ENCODE assay signal across 8 cellular contexts in the genomic region with DNA sequence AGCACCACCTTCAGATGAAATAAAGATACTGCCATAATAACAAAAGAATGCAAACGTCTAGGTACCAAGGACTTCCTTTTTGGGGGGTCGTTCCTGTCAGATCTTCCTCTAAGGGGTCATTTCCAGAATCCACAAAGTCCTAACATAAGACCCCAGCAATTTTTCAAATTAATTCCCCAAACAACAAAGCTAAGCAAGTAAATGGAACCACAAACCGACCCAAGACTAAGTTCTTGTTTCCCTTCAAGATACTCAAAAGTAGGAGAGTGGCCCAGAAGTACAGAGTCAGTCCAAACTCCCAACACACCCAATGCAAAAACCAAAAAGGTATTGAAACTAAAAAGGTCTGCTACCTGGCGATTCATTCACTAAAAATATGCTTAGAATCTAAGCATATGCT. TPM values are rescaled to one million over a fixed set of nuclear protein-coding genes. Genes with fewer than 3 reads are reported as not detected.
DNase-seq lines count a peak whose midpoint lies in the region; ATAC-seq and TF ChIP-seq lines count a peak whose summit lies in the region.

No MANE protein-coding gene starts in this region.

- no peak for TF ChIP-seq POLR2A in NB4 (IDR thresholded peaks at IDR 0.05; ENCODE audit: extremely low read depth, insufficient read length)

- H3K4me1 ChIP-seq in CD4-positive, CD25-positive, alpha-beta regulatory T cell (ENCODE audit: control insufficient read depth, insufficient read depth, low read length, poor library complexity, severe bottlenecking): peaks cover 8% of the 10 kb centered on the region
- no peaks in the 10 kb centered on the region for H3K4me1 ChIP-seq in effector memory CD4-positive, alpha-beta T cell (ENCODE audit: control insufficient read depth, insufficient read depth, low read length, poor library complexity, severe bottlenecking)
- peaks cover 35% of the 10 kb centered on the region for H3K4me1 ChIP-seq in neural progenitor cell

- H4K20me1 ChIP-seq in neural progenitor cell (ENCODE audit: low read depth): peaks cover 36% of the 10 kb centered on the region

- H3K79me2 ChIP-seq in neural progenitor cell (ENCODE audit: low read depth): peaks cover 59% of the 10 kb centered on the region

- H3K27me3 Mint-ChIP-seq in CD4-positive, CD25-positive, alpha-beta regulatory T cell: peaks cover 5% of the 10 kb centered on the region
- no peaks in the 10 kb centered on the region for H3K27me3 Mint-ChIP-seq in neural progenitor cell (ENCODE audit: insufficient read depth, low read depth)

- TF ChIP-seq CTCF in NB4 (IDR thresholded peaks at IDR 0.05; ENCODE audit: low read depth, low read length) (no peak), neural progenitor cell (IDR thresholded peaks at IDR 0.05) (no peak)

- no peaks in the 10 kb centered on the region for H3K9me3 ChIP-seq in CD4-positive, CD25-positive, alpha-beta regulatory T cell (ENCODE audit: control insufficient read depth in 2 of 2, low read length in 2 of 2)
- H3K9me3 ChIP-seq in effector memory CD4-positive, alpha-beta T cell (ENCODE audit: control insufficient read depth, low read length): no peaks in the 10 kb centered on the region
- H3K9me3 ChIP-seq in neural progenitor cell (ENCODE audit: low read depth): no peaks in the 10 kb centered on the region

- H3K4me1 Mint-ChIP-seq in CD4-positive, CD25-positive, alpha-beta regulatory T cell: peaks cover 14 to 75% (median 46%) of the 10 kb centered on the region in 4 donors
- peaks cover 40% of the 10 kb centered on the region for H3K4me1 Mint-ChIP-seq in neural progenitor cell

- peak overlapping the region; percentile 76 for H3K9ac ChIP-seq in neural progenitor cell

- H3K4me2 ChIP-seq in neural progenitor cell: peak overlapping the region; percentile 81

- DNase-seq in CD4-positive, CD25-positive, alpha-beta regulatory T cell: peak in 1 of 3 donors; percentile 6
- no peak for DNase-seq in NB4 (ENCODE audit: low read depth)
- DNase-seq in effector memory CD4-positive, alpha-beta T cell: no peak
- DNase-seq in neural progenitor cell (ENCODE audit: low spot score): no peak
- no peak for DNase-seq in SK-N-DZ (ENCODE audit: low spot score)
- DNase-seq in GM19240 (ENCODE audit: insufficient read length, low spot score): no peak
- DNase-seq in NCI-H1694 (lab: John Stamatoyannopoulos, UW): no peak
- DNase-seq in D341Med (ENCODE audit: low spot score): no peak

- H3K36me3 Mint-ChIP-seq in CD4-positive, CD25-positive, alpha-beta regulatory T cell: peaks cover 4% of the 10 kb centered on the region
- H3K36me3 Mint-ChIP-seq in neural progenitor cell: peaks cover 20% of the 10 kb centered on the region

- peak overlapping the region; percentile 75 for H3K27ac ChIP-seq in CD4-positive, CD25-positive, alpha-beta regulatory T cell (ENCODE audit: insufficient read depth, low read length, poor library complexity, severe bottlenecking)
- no peak overlapping the region for H3K27ac ChIP-seq in effector memory CD4-positive, alpha-beta T cell (ENCODE audit: insufficient read depth, low read length, poor library complexity, severe bottlenecking)
- no peak overlapping the region for H3K27ac ChIP-seq in neural progenitor cell

- peak overlapping the region; percentile 79 for H3K4me3 ChIP-seq in CD4-positive, CD25-positive, alpha-beta regulatory T cell (ENCODE audit: low read depth, low read length)
- H3K4me3 ChIP-seq in NB4 (ENCODE audit: low read depth, low read length): peak overlapping the region; percentile 62
- peak overlapping the region; percentile 69 for H3K4me3 ChIP-seq in effector memory CD4-positive, alpha-beta T cell (ENCODE audit: insufficient read depth, low read depth, low read length, poor library complexity, severe bottlenecking)
- H3K4me3 ChIP-seq in neural progenitor cell: peak overlapping the region; percentile 91

- H3K27me3 ChIP-seq in CD4-positive, CD25-positive, alpha-beta regulatory T cell (ENCODE audit: control insufficient read depth, insufficient read depth, low read length): no peaks in the 10 kb centered on the region
- no peaks in the 10 kb centered on the region for H3K27me3 ChIP-seq in effector memory CD4-positive, alpha-beta T cell (replicated peaks; ENCODE audit: control insufficient read depth, insufficient read depth, low read length, poor library complexity, severe bottlenecking)
- H3K27me3 ChIP-seq in neural progenitor cell: no peaks in the 10 kb centered on the region

- no peak for ATAC-seq in CD4-positive, CD25-positive, alpha-beta regulatory T cell (ENCODE audit: low read depth in 2 of 2)

- H3F3A ChIP-seq in neural progenitor cell (ENCODE audit: low read depth): peaks cover 33% of the 10 kb centered on the region

- H3K27ac Mint-ChIP-seq in CD4-positive, CD25-positive, alpha-beta regulatory T cell: peak overlapping the region; percentile 91 to 96 (median 94)
- H3K27ac Mint-ChIP-seq in neural progenitor cell: peak overlapping the region; percentile 78

- H3K9me3 Mint-ChIP-seq in CD4-positive, CD25-positive, alpha-beta regulatory T cell: peaks cover 0 to 2% (median 0%) of the 10 kb centered on the region in 7 donors
- H3K9me3 Mint-ChIP-seq in neural progenitor cell: peaks cover 15% of the 10 kb centered on the region

- H3K36me3 ChIP-seq in CD4-positive, CD25-positive, alpha-beta regulatory T cell (ENCODE audit: control insufficient read depth, insufficient read depth, low read length): no peaks in the 10 kb centered on the region
- no peaks in the 10 kb centered on the region for H3K36me3 ChIP-seq in effector memory CD4-positive, alpha-beta T cell (ENCODE audit: control insufficient read depth, insufficient read depth, low read length)
- H3K36me3 ChIP-seq in neural progenitor cell: no peaks in the 10 kb centered on the region

- no peak overlapping the region for H2AFZ ChIP-seq in neural progenitor cell (replicated peaks)

- H3K4me3 Mint-ChIP-seq in CD4-positive, CD25-positive, alpha-beta regulatory T cell: peak overlapping the region; percentile 90 to 97 (median 94)
- H3K4me3 Mint-ChIP-seq in neural progenitor cell: peak overlapping the region; percentile 90

RNA-seq across cellular contexts. Expression of gene RYK, which starts 1.2 kb away (rescaled TPM):
- total RNA-seq in CD4-positive, CD25-positive, alpha-beta regulatory T cell: 35.2 TPM
- polyA plus RNA-seq in CD4-positive, CD25-positive, alpha-beta regulatory T cell: 1 to 10 TPM; 5.6 to 7.9 (median 7.0) TPM
- 99.5 and 134 TPM in 2 replicates for total RNA-seq in neural progenitor cell (ENCODE audit: low replicate concordance)
- polyA plus RNA-seq in SK-N-DZ (2014; cell fraction: cytosol; rRNA removed): 51.9 and 52.6 TPM in 2 replicates
- 66.4 and 82.8 TPM in 2 replicates for polyA plus RNA-seq in SK-N-DZ (2014; cell fraction: nucleus; rRNA removed)
